1 cellular context compared by ENCODE assay signal in the genomic region with DNA sequence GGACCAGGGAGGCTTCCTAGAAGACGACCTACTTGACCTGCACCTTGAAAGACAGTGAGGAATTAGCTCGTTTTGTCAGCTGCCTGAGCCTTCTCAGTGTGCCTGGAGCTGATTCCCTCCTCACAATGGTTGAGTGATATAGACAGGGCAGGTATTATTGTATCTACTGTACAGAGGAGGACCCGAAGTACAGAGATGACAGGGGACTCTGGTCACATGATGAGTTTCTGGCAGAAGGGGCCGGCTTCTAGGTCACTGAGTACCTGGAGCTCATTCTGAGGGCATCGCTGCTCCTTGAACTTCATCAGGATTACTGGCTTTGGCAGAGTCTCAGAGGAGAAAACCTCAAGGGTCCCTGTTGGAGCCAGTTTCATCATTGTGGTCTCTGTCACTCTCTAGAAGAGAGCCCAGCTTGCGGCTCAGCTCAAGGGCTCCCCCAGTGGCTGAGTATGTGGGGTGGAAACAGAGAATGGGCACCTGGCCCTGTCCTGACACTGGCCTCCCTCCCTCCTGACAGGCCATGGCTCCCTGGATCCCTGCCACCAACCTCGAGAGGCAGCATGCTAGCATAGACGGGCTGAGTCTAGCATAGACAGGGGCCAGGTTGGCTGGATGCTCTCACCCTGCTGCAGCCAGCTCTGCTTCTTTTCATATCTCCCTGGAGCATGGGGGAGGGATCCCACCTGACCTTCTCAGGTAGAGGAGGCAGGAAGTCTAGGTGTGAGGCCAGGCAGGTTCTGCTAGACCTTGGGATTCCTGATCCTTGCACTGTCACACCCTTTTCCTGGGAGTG.
TF ChIP-seq lines count a peak whose summit lies in the region.

No MANE protein-coding gene starts in this region.

TF ChIP-seq in K562, 482 proteins besides CTCF, POLR2A, EP300 and RAD21 (continued from another document):
- no peak for TF ChIP-seq ZBTB33 (CRISPR knock-in tag; IDR thresholded peaks at IDR 0.05)
- no peak for TF ChIP-seq ELF4 (CRISPR knock-in tag; IDR thresholded peaks at IDR 0.05)
- no peak for TF ChIP-seq YBX1 (IDR thresholded peaks at IDR 0.05)
- no peak for TF ChIP-seq ZBTB26 (CRISPR knock-in tag; IDR thresholded peaks at IDR 0.05)
- TF ChIP-seq SREBF2 (CRISPR knock-in tag; IDR thresholded peaks at IDR 0.05): no peak
- no peak for TF ChIP-seq HBP1 (CRISPR knock-in tag; IDR thresholded peaks at IDR 0.05)
- TF ChIP-seq SRSF9 (IDR thresholded peaks at IDR 0.05; ENCODE audit: borderline replicate concordance, low read depth, low read length): no peak
- TF ChIP-seq KHSRP (IDR thresholded peaks at IDR 0.05): no peak
- no peak for TF ChIP-seq NR2C1 (IDR thresholded peaks at IDR 0.05)
- no peak for TF ChIP-seq NR2C1 (tag; IDR thresholded peaks at IDR 0.05)
- no peak for TF ChIP-seq SMARCA5 (IDR thresholded peaks at IDR 0.05)
- no peak for TF ChIP-seq HIVEP1 (CRISPR knock-in tag; IDR thresholded peaks at IDR 0.05)
- TF ChIP-seq ZFP91 (CRISPR knock-in tag; IDR thresholded peaks at IDR 0.05): no peak
- TF ChIP-seq TCF7L2 (IDR thresholded peaks at IDR 0.05; ENCODE audit: low read depth, low read length): no peak
- TF ChIP-seq CREM (IDR thresholded peaks at IDR 0.05; ENCODE audit: low read depth): no peak
- TF ChIP-seq POLR2G (IDR thresholded peaks at IDR 0.05; ENCODE audit: low read depth, low read length): no peak
- TF ChIP-seq ZBTB43 (CRISPR knock-in tag; IDR thresholded peaks at IDR 0.05): no peak
- peak; percentile 84 for TF ChIP-seq CEBPG (CRISPR knock-in tag; IDR thresholded peaks at IDR 0.05)
- TF ChIP-seq CEBPG (tag; conservative IDR thresholded peaks at IDR 0.05 in 1 of 2, IDR thresholded peaks at IDR 0.05 in 1 of 2): 0 out of 4 replicates have a peak, but pooled peaks of 1 of the 2 experiments have one; percentile 10
- TF ChIP-seq, protein P1, sequence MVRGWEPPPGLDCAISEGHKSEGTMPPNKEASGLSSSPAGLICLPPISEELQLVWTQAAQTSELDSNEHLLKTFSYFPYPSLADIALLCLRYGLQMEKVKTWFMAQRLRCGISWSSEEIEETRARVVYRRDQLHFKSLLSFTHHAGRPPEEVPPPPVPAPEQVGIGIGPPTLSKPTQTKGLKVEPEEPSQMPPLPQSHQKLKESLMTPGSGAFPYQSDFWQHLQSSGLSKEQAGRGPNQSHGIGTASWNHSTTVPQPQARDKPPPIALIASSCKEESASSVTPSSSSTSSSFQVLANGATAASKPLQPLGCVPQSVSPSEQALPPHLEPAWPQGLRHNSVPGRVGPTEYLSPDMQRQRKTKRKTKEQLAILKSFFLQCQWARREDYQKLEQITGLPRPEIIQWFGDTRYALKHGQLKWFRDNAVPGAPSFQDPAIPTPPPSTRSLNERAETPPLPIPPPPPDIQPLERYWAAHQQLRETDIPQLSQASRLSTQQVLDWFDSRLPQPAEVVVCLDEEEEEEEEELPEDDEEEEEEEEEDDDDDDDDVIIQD (CRISPR knock-in tag; IDR thresholded peaks at IDR 0.05): no peak
- TF ChIP-seq ZNF444 (CRISPR knock-in tag; IDR thresholded peaks at IDR 0.05): no peak
- TF ChIP-seq EWSR1 (IDR thresholded peaks at IDR 0.05; ENCODE audit: borderline replicate concordance, low read depth, partially characterized antibody): no peak
- TF ChIP-seq, protein P2, sequence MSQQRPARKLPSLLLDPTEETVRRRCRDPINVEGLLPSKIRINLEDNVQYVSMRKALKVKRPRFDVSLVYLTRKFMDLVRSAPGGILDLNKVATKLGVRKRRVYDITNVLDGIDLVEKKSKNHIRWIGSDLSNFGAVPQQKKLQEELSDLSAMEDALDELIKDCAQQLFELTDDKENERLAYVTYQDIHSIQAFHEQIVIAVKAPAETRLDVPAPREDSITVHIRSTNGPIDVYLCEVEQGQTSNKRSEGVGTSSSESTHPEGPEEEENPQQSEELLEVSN (IDR thresholded peaks at IDR 0.05; ENCODE audit: borderline replicate concordance in 1 of 2, extremely low read depth in 1 of 2, insufficient read depth in 1 of 2, insufficient read length in 1 of 2, low read depth in 1 of 2, low read length in 1 of 2, poor library complexity in 1 of 2, severe bottlenecking in 1 of 2): no peak
